ENCODE assay signal across 2 cellular contexts in genomic region chr11:66686801-66687750, GRCh38.
TF ChIP-seq lines count a peak whose summit lies in the region.

No MANE protein-coding gene starts in this region.

TF ChIP-seq in IMR-90, 13 proteins besides CTCF, POLR2A, EP300 and RAD21:
- TF ChIP-seq, protein P1, sequence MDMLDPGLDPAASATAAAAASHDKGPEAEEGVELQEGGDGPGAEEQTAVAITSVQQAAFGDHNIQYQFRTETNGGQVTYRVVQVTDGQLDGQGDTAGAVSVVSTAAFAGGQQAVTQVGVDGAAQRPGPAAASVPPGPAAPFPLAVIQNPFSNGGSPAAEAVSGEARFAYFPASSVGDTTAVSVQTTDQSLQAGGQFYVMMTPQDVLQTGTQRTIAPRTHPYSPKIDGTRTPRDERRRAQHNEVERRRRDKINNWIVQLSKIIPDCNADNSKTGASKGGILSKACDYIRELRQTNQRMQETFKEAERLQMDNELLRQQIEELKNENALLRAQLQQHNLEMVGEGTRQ (IDR thresholded peaks at IDR 0.05; ENCODE audit: low read depth, low read length), result no peak
- TF ChIP-seq SMC3 (IDR thresholded peaks at IDR 0.05; ENCODE audit: low read depth, low read length) (no peak), RCOR1 (IDR thresholded peaks at IDR 0.05; ENCODE audit: insufficient replicate concordance, low read length) (no peak)
- TF ChIP-seq, protein P2, sequence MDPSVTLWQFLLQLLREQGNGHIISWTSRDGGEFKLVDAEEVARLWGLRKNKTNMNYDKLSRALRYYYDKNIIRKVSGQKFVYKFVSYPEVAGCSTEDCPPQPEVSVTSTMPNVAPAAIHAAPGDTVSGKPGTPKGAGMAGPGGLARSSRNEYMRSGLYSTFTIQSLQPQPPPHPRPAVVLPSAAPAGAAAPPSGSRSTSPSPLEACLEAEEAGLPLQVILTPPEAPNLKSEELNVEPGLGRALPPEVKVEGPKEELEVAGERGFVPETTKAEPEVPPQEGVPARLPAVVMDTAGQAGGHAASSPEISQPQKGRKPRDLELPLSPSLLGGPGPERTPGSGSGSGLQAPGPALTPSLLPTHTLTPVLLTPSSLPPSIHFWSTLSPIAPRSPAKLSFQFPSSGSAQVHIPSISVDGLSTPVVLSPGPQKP (IDR thresholded peaks at IDR 0.05; ENCODE audit: borderline replicate concordance, low read depth, low read length), result no peak

TF ChIP-seq in endothelial cell of umbilical vein, 7 proteins besides CTCF, POLR2A, EP300 and RAD21:
- TF ChIP-seq GATA2 (IDR thresholded peaks at IDR 0.05; ENCODE audit: insufficient read depth, insufficient read length, low read depth, low read length) (no peak), JUN (IDR thresholded peaks at IDR 0.05; ENCODE audit: borderline replicate concordance, insufficient read depth, insufficient read length, low read depth) (no peak), FOS (IDR thresholded peaks at IDR 0.05; ENCODE audit: borderline replicate concordance, insufficient read depth, low read length) (no peak), MYC (IDR thresholded peaks at IDR 0.05; ENCODE audit: low read depth, low read length) (no peak), POLR2AphosphoS5 (IDR thresholded peaks at IDR 0.05; ENCODE audit: insufficient read depth, low read depth, low read length) (no peak), MAX (IDR thresholded peaks at IDR 0.05; ENCODE audit: insufficient read depth, insufficient read length) (no peak), EZH2 (IDR thresholded peaks at IDR 0.05; ENCODE audit: borderline replicate concordance, low read depth, low read length, severe bottlenecking) (no peak)
